ENCODE assay signal across 13 cellular contexts in genomic region chr14:50800032-50800431, GRCh38.
"Had no signal": no experiment of that assay in that cellular context is flagged by ENCODE, and none has a peak within 500 bp of the region (broad histone marks: within the 10 kb centered on the region; RNA-seq: fewer than 3 reads in every experiment).

No MANE protein-coding gene starts in this region.

- H3K79me2 ChIP-seq: hepatocyte had no signal

- H3K4me1 ChIP-seq: pancreas had no signal

- H3K27ac ChIP-seq: gastroesophageal sphincter, hepatocyte, pancreas, upper lobe of left lung had no signal

- DNase-seq: activated B cell treated with CpG ODN at 0.5 μM for 24 hours; activated CD4-positive, alpha-beta T cell treated with anti-CD3 and anti-CD28 coated beads, Interleukin-2, amount 10 ng/mL, durations not matched to agents 24 days and 14 days; activated CD8-positive, alpha-beta memory T cell treated with anti-CD3 and anti-CD28 coated beads for 24 hours; activated naive CD4-positive, alpha-beta T cell treated with anti-CD3 and anti-CD28 coated beads for 36 hours; endodermal cell; kidney glomerular epithelial cell; pancreas; stimulated activated CD4-positive, alpha-beta T cell treated with anti-CD3 and anti-CD28 coated beads, Interleukin-4, amount 100 ng/mL, for 1 hour; stimulated activated CD8-positive, alpha-beta memory T cell treated with anti-CD3 and anti-CD28 coated beads, Interleukin-4, amount 100 ng/mL, for 48 hours; T-helper 17 cell; upper lobe of left lung had no signal

- H3K4me3 ChIP-seq: gastroesophageal sphincter, hepatocyte, pancreas, upper lobe of left lung had no signal

- H3K4me2 ChIP-seq: hepatocyte had no signal

- H3K36me3 ChIP-seq: pancreas had no signal

- H3K27me3 ChIP-seq: gastroesophageal sphincter, hepatocyte, pancreas, upper lobe of left lung had no signal

- H2AFZ ChIP-seq: hepatocyte had no signal

- H3K9me3 ChIP-seq: gastroesophageal sphincter, pancreas, upper lobe of left lung had no signal
